ENCODE assay signal across 8 cellular contexts in genomic region chr9:102435427-102435826, GRCh38.
"Had no signal": no experiment of that assay in that cellular context is flagged by ENCODE, and none has a peak within 500 bp of the region (broad histone marks: within the 10 kb centered on the region; RNA-seq: fewer than 3 reads in every experiment).

No MANE protein-coding gene starts in this region.

- H3K4me3 ChIP-seq: GM12878 had no signal

- DNase-seq: GDM1, GF-D8 had no signal

- FAIRE-seq: G401.6, GM12878, GM12891, GM12892, GM18507, GM19239 had no signal

- ATAC-seq: GM12878 had no signal
